In the genomic region with DNA sequence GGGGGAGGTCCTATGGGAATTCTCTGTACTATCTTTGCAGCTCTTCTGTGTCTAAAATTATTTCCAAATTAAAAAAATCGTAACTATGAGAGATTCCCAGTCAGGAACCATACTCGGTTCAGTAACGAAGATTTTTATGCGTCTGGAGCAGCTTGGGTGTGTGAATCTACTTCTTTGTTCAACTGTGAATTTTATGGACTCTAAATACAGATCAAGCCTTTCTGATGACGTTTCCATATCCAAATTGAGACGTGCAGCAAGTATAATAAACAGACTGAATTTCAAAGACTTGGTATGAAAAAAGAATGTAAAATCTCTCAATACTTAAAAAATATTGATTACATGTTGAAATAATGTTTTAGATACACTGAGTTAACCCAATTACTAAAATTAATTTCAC, we compare ENCODE assay signal across 1 cellular context.
TF ChIP-seq lines count a peak whose summit lies in the region.

No MANE protein-coding gene starts in this region.

TF ChIP-seq in endothelial cell of umbilical vein, 7 proteins besides CTCF, POLR2A, EP300 and RAD21:
- no peak for TF ChIP-seq GATA2 (IDR thresholded peaks at IDR 0.05; ENCODE audit: insufficient read depth, insufficient read length, low read depth, low read length)
- TF ChIP-seq FOS (IDR thresholded peaks at IDR 0.05; ENCODE audit: borderline replicate concordance, insufficient read depth, low read length): no peak
- TF ChIP-seq MYC (IDR thresholded peaks at IDR 0.05; ENCODE audit: low read depth, low read length): no peak
- no peak for TF ChIP-seq JUN (IDR thresholded peaks at IDR 0.05; ENCODE audit: borderline replicate concordance, insufficient read depth, insufficient read length, low read depth)
- no peak for TF ChIP-seq EZH2 (IDR thresholded peaks at IDR 0.05; ENCODE audit: borderline replicate concordance, low read depth, low read length, severe bottlenecking)
- TF ChIP-seq POLR2AphosphoS5 (IDR thresholded peaks at IDR 0.05; ENCODE audit: insufficient read depth, low read depth, low read length): no peak
- TF ChIP-seq, protein P1, sequence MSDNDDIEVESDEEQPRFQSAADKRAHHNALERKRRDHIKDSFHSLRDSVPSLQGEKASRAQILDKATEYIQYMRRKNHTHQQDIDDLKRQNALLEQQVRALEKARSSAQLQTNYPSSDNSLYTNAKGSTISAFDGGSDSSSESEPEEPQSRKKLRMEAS (IDR thresholded peaks at IDR 0.05; ENCODE audit: insufficient read depth, insufficient read length): no peak
